Comparison of ENCODE assay signal across 8 cellular contexts in the genomic region with DNA sequence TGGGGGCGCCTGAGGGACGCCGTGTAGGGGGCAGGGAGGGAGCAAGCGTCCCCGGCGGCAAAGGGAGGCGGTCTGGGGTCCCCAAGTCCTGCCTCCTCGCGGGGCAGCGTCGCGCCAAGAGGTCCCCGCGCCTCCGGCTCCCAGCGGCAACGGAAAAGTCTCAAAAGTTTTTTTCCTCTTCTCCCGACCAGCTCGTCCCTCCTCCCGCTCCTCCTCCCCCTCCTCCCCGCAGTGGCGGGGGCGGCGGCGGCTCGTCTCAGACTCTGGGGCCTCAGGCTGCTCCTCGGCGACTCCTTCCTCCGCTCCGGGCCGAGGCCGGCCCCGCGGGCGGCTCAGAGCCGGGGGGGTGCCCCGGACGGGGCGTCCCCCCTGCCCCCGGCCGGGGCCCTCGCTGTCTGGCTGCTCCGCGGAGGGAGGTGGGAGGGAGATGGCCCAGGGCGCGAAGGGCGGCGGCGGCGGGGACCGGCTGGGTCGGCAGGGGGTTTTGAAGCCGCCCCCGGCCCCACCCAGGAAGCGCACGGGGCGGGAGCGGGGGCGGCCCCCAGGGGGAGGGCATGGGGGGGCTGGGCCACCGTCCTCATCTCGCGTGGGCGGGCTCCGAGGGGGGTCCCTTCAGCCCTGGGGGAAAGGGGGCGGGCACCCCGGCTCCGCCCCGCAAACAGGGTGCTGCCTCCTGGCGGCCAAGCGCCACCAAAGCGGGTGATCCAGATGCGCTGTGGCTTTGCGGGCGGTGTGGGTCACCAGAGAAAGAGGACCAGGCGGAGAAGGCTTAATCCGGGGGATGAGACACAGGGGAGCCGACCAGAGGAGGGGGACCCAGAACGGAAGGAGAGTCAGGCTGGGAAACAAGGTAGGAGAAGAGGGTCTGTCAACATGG. TPM values are rescaled to one million over a fixed set of nuclear protein-coding genes. Genes with fewer than 3 reads are reported as not detected.
A peak's percentile ranks its signal among the peaks of the same experiment; 100 is the strongest.
DNase-seq lines count a peak whose midpoint lies in the region; ATAC-seq and TF ChIP-seq lines count a peak whose summit lies in the region.

TSS of gene TGFB1 (minus strand) at position 457 of the 877 bp plus-strand sequence. CDS start 878 bp downstream, outside the sequence.

- ATAC-seq in GM18517 (IDR thresholded peaks at IDR 0.05; ENCODE audit: unreplicated experiment), result no peak

- H3K27ac ChIP-seq in VCaP (no peak within 1 kb of the TSS; the same call in 1 of the 2 replicates), skin epidermis (peak within 1 kb of the TSS; percentile 54 to 96 (median 90))

- H3K4me3 ChIP-seq in skin epidermis, result peak within 1 kb of the TSS; percentile 54 to 96 (median 82)

- TF ChIP-seq CTCF in VCaP (conservative IDR thresholded peaks at IDR 0.05), result peak; percentile 69

- peak; percentile 87 for DNase-seq in ELR (ENCODE audit: low read depth)
- DNase-seq in H4 (ENCODE audit: low spot score), result peak; percentile 80
- DNase-seq in MV-4-11 (lab: John Stamatoyannopoulos, UW), result peak; percentile 91
- peak; percentile 42 to 77 for DNase-seq in T47D (ENCODE audit: low read depth in 1 of 2, low spot score in 1 of 2)
- DNase-seq in iPS-NIHi11 (ENCODE audit: low spot score), result peak; percentile 93

- in situ Hi-C loops in T47D (cut with HindIII; ENCODE audit: low pct_unique_long_range_greater_than_20kb, low sequenced_read_pairs), result no loop called here

RNA-seq across cellular contexts. Expression of gene TGFB1, which starts in this region (rescaled TPM):
- 12.5 and 15.4 TPM in 2 replicates for total RNA-seq in H4 (2014; rRNA removed; shearing (Covaris generic))
